21 cellular contexts compared by ENCODE assay signal in the genomic region with DNA sequence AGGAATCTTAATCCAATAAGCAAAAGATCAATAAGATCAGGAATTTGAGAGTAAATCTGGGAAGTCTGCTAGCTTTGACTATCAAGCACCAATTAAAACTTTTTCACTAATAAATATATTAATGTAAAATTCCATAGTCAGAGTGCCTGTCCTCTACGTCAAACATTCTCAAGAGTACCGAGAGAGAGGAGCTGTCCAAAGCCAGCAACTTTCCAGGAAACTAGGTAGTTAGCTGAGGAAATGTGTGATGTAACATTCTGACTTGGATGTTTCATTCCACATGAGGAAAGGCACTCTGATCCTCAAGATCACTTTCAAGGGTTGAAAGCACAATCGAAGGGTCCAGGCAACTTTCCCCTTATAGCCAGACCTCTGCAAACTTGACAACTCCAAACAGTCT.
"Had no signal": no experiment of that assay in that cellular context is flagged by ENCODE, and none has a peak within 500 bp of the region (broad histone marks: within the 10 kb centered on the region; RNA-seq: fewer than 3 reads in every experiment).

No MANE protein-coding gene starts in this region.

- H3K4me3 ChIP-seq: esophagus squamous epithelium, hepatocyte, mucosa of descending colon, ovary, smooth muscle cell, suprapubic skin, thyroid gland, uterus had no signal

- H3K9me3 Mint-ChIP-seq: dendritic cell treated with granulocyte-macrophage colony-stimulating factor and Interleukin-4, amounts not matched to agents 40 ng/mL and 50 ng/mL, for 4 days; effector memory CD8-positive, alpha-beta T cell; stimulated activated effector memory CD8-positive, alpha-beta T cell treated with anti-CD3 and anti-CD28 coated beads, Interleukin-12 subunit alpha, Interleukin-12 subunit beta, amount 100 ng/mL, for 72 hours; type B pancreatic cell had no signal

- H3K4me2 ChIP-seq: hepatocyte, smooth muscle cell had no signal

- H3K27ac ChIP-seq: esophagus squamous epithelium, hepatocyte, ovary, suprapubic skin, thyroid gland, uterus had no signal

- H3K27me3 ChIP-seq: esophagus squamous epithelium, hepatocyte, ovary, suprapubic skin, thyroid gland, uterus had no signal

- H3K36me3 ChIP-seq: esophagus squamous epithelium, ovary, suprapubic skin, thyroid gland, uterus had no signal

- H3K9me3 ChIP-seq: esophagus squamous epithelium, mucosa of descending colon, ovary, suprapubic skin, thyroid gland, uterus had no signal

- H3K36me3 Mint-ChIP-seq: naive thymus-derived CD8-positive, alpha-beta T cell; stimulated activated effector memory CD8-positive, alpha-beta T cell treated with anti-CD3 and anti-CD28 coated beads, Interleukin-12 subunit alpha, Interleukin-12 subunit beta, amount 100 ng/mL, for 72 hours; type B pancreatic cell had no signal

- H3K4me1 ChIP-seq: esophagus squamous epithelium, suprapubic skin, uterus had no signal

- H3K27me3 Mint-ChIP-seq: dendritic cell treated with granulocyte-macrophage colony-stimulating factor and Interleukin-4, amounts not matched to agents 40 ng/mL and 50 ng/mL, for 4 days; effector memory CD8-positive, alpha-beta T cell had no signal

- ATAC-seq: effector memory CD8-positive, alpha-beta T cell; left colon; mucosa of descending colon; naive thymus-derived CD8-positive, alpha-beta T cell; right cardiac atrium; stimulated activated effector memory CD8-positive, alpha-beta T cell treated with anti-CD3 and anti-CD28 coated beads, Interleukin-12 subunit alpha, Interleukin-12 subunit beta, amount 100 ng/mL, for 72 hours; stimulated activated naive CD8-positive, alpha-beta T cell treated with anti-CD3 and anti-CD28 coated beads, Interleukin-15, Interleukin-2, amounts not matched to agents 100 U/mL and 50 U/mL, for 24 hours had no signal

- H3K4me1 Mint-ChIP-seq: naive thymus-derived CD8-positive, alpha-beta T cell; stimulated activated effector memory CD8-positive, alpha-beta T cell treated with anti-CD3 and anti-CD28 coated beads, Interleukin-12 subunit alpha, Interleukin-12 subunit beta, amount 100 ng/mL, for 72 hours had no signal

- H2AFZ ChIP-seq: hepatocyte had no signal

- H3K27ac Mint-ChIP-seq: dendritic cell treated with granulocyte-macrophage colony-stimulating factor and Interleukin-4, amounts not matched to agents 40 ng/mL and 50 ng/mL, for 4 days; effector memory CD8-positive, alpha-beta T cell; naive thymus-derived CD8-positive, alpha-beta T cell; stimulated activated effector memory CD8-positive, alpha-beta T cell treated with anti-CD3 and anti-CD28 coated beads, Interleukin-12 subunit alpha, Interleukin-12 subunit beta, amount 100 ng/mL, for 72 hours; type B pancreatic cell had no signal

- DNase-seq: effector memory CD8-positive, alpha-beta T cell; esophagus squamous epithelium; foreskin melanocyte; head of caudate nucleus; left colon; mucosa of descending colon; naive thymus-derived CD8-positive, alpha-beta T cell; nucleus accumbens; ovary; right cardiac atrium; stimulated activated CD4-positive, alpha-beta T cell treated with anti-CD3 and anti-CD28 coated beads, Interleukin-4, amount 100 ng/mL, for 1 hour; stimulated activated CD8-positive, alpha-beta memory T cell treated with anti-CD3 and anti-CD28 coated beads, Interleukin-4, amount 100 ng/mL, for 48 hours; stimulated activated naive CD8-positive, alpha-beta T cell treated with anti-CD3 and anti-CD28 coated beads, Interleukin-15, Interleukin-2, amounts not matched to agents 100 U/mL and 50 U/mL, for 24 hours; thyroid gland; uterus had no signal

- H3K79me2 ChIP-seq: hepatocyte had no signal

- H3K4me3 Mint-ChIP-seq: dendritic cell treated with granulocyte-macrophage colony-stimulating factor and Interleukin-4, amounts not matched to agents 40 ng/mL and 50 ng/mL, for 4 days; effector memory CD8-positive, alpha-beta T cell; naive thymus-derived CD8-positive, alpha-beta T cell; stimulated activated effector memory CD8-positive, alpha-beta T cell treated with anti-CD3 and anti-CD28 coated beads, Interleukin-12 subunit alpha, Interleukin-12 subunit beta, amount 100 ng/mL, for 72 hours; type B pancreatic cell had no signal
